21 cellular contexts compared by ENCODE assay signal in the genomic region with DNA sequence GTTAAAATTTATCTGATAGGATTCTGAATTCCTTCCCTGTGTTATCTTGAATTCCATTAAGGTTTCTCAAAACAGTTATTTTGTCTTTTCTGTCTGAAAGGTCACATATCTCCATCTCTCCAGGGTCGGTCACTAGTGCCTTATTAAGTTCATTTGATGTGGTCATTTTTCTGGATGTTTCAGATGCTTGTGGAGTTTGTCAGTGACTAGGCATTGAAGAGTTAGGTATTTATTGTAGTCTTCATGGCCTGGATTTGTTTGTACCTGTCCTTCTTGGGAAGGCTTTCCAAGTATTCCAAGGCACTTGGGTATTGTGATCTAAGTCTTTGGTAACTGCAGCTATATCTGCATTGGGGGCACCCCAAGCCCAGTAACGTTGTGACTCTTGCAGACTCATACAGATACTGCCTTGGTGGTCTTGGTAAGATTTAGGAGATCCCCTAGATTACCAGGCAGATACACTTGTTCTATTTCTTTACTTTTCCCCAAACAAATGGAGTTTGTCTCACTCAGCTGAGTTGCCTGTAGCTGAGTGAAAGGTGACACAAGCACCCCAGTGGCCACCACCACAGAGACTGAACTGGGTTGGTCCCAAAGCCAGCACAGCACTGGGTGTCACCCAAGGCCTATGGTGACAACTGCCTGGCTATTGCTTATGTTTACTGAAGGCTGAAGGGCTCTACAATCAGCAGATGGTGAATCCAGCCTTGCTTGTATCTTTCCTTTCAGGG. TPM values are rescaled to one million over a fixed set of nuclear protein-coding genes. Genes with fewer than 3 reads are reported as not detected.
DNase-seq lines count a peak whose midpoint lies in the region; ATAC-seq and TF ChIP-seq lines count a peak whose summit lies in the region.
"Had no signal": no experiment of that assay in that cellular context is flagged by ENCODE, and none has a peak within 500 bp of the region (broad histone marks: within the 10 kb centered on the region; RNA-seq: fewer than 3 reads in every experiment).

No MANE protein-coding gene starts in this region.

- H3K27me3 ChIP-seq in mammary epithelial cell (ENCODE audit: insufficient read depth, low read length): no peaks in the 10 kb centered on the region
- H3K27me3 ChIP-seq in breast epithelium: no peaks in the 10 kb centered on the region
- H3K27me3 ChIP-seq: body of pancreas, neural progenitor cell, stomach, upper lobe of right lung had no signal

- H3K27ac ChIP-seq in mammary epithelial cell (ENCODE audit: insufficient read depth, low read depth, low read length) (no peak overlapping the region), breast epithelium (no peak overlapping the region)
- H3K27ac ChIP-seq: body of pancreas, neural progenitor cell, stomach, upper lobe of right lung had no signal

- peak overlapping the region; percentile 32 for H2AFZ ChIP-seq in mammary epithelial cell (ENCODE audit: low read depth, low read length)
- H2AFZ ChIP-seq: neural progenitor cell had no signal

- DNase-seq in mammary epithelial cell: peak; percentile 69
- DNase-seq in breast epithelium (ENCODE audit: low spot score in 2 of 2): no peak
- DNase-seq in SW480 (ENCODE audit: low spot score): peak; percentile 89
- peak; percentile 77 for DNase-seq in kidney tubule cell (ENCODE audit: low spot score)
- no peak for DNase-seq in DMS 273 (lab: John Stamatoyannopoulos, UW; ENCODE audit: unreplicated experiment)
- no peak for DNase-seq in GM03348 (ENCODE audit: low spot score)
- DNase-seq: activated CD4-positive, alpha-beta T cell treated with anti-CD3 and anti-CD28 coated beads for 4 hours; activated CD8-positive, alpha-beta memory T cell treated with anti-CD3 and anti-CD28 coated beads, Interleukin-2, amount 50 U/mL, for 48 hours; activated naive CD4-positive, alpha-beta T cell treated with Interleukin-2 at 50 U/mL for 16 hours; body of pancreas; CD8-positive, alpha-beta memory T cell; NCI-H1048; NCI-H69; stomach; upper lobe of right lung had no signal

- no peaks in the 10 kb centered on the region for H3K9me3 ChIP-seq in mammary epithelial cell (replicated peaks; ENCODE audit: insufficient read depth, low read length)
- no peaks in the 10 kb centered on the region for H3K9me3 ChIP-seq in breast epithelium
- H3K9me3 ChIP-seq: body of pancreas, stomach, upper lobe of right lung had no signal

- intact Hi-C loops in mammary epithelial cell (cut with micrococcal nuclease) (loop anchor here (5.0 kb wide), 1 partner anchor 734 kb away; no protein-coding TSS in a partner anchor), breast epithelium (cut with DNase I; ENCODE audit: low total_unique reads) (loop anchor here (10.0 kb wide), 1 partner anchor 1212 kb away; no protein-coding TSS in a partner anchor)

- dilution Hi-C loops in mammary epithelial cell (cut with HindIII; ENCODE audit: low sequenced_read_pairs): no loop called here

- CTCF ChIA-PET in mammary epithelial cell (lab: Charles Lee; ENCODE audit: low non-redundant PET): interaction anchor here (0.6 to 0.7 kb wide), 2 partner anchors 19 to 78 kb away, joined by 3 to 4 read pairs; a partner anchor contains a TSS

- H3K4me2 ChIP-seq in mammary epithelial cell (ENCODE audit: insufficient read depth, low read depth, low read length): peak overlapping the region; percentile 44
- H3K4me2 ChIP-seq: neural progenitor cell had no signal

- ATAC-seq in GM21528 (IDR thresholded peaks at IDR 0.05; ENCODE audit: low FRiP score, unreplicated experiment): no peak
- no peak for ATAC-seq in GM21737 (IDR thresholded peaks at IDR 0.05; ENCODE audit: unreplicated experiment)
- ATAC-seq: body of pancreas, K562 had no signal

- no peak overlapping the region for H3K9ac ChIP-seq in mammary epithelial cell (ENCODE audit: insufficient read depth, low read length)
- H3K9ac ChIP-seq: neural progenitor cell had no signal

- TF ChIP-seq POLR2A in breast epithelium (IDR thresholded peaks at IDR 0.05): no peak

- no peaks in the 10 kb centered on the region for H4K20me1 ChIP-seq in mammary epithelial cell (ENCODE audit: insufficient read depth, low read length)

- in situ Hi-C loops in mammary epithelial cell (cut with MboI; ENCODE audit: low sequenced_read_pairs in 2 of 2): loop anchor here in 1 of 2 donors (25.0 kb wide), 1 partner anchor 749 kb away; a partner anchor contains a TSS

- H3K36me3 ChIP-seq in mammary epithelial cell (ENCODE audit: insufficient read depth, low read length): no peaks in the 10 kb centered on the region
- H3K36me3 ChIP-seq in breast epithelium: no peaks in the 10 kb centered on the region
- H3K36me3 ChIP-seq: neural progenitor cell, stomach, upper lobe of right lung had no signal

- H3K79me2 ChIP-seq in mammary epithelial cell (ENCODE audit: insufficient read depth, low read length): no peaks in the 10 kb centered on the region

- H3K4me1 ChIP-seq in mammary epithelial cell (ENCODE audit: insufficient read depth, low read length) (peaks cover 29% of the 10 kb centered on the region), breast epithelium (no peaks in the 10 kb centered on the region)
- H3K4me1 ChIP-seq: body of pancreas, neural progenitor cell, stomach, upper lobe of right lung had no signal

- H3K4me3 ChIP-seq in mammary epithelial cell (replicated peaks in 1 of 3; ENCODE audit: insufficient read depth in 1 of 3, low read depth in 2 of 3, low read length in 3 of 3) (no peak overlapping the region), breast epithelium (no peak overlapping the region)
- H3K4me3 ChIP-seq: body of pancreas, K562, neural progenitor cell, stomach, upper lobe of right lung had no signal

- no TSS peak for BruUV-seq in mammary epithelial cell (replicated peaks; lab: Mats Ljungman, UMichigan)

- TF ChIP-seq CTCF in mammary epithelial cell (conservative IDR thresholded peaks at IDR 0.05 in 1 of 2, IDR thresholded peaks at IDR 0.05 in 1 of 2; ENCODE audit: extremely low read depth in 1 of 2, insufficient read depth in 1 of 2, low read depth in 1 of 2, low read length in 2 of 2) (no peak), breast epithelium (IDR thresholded peaks at IDR 0.05) (no peak)

- WGBS in mammary epithelial cell (ENCODE audit: low coverage, missing lambda C conversion rate): 29% methylated on average over 2 of the region's 2 CpGs

RNA-seq across cellular contexts. Expression of a gene that starts 18.8 kb away (rescaled TPM):
- total RNA-seq in mammary epithelial cell (10 to 100 TPM in 1 of 2 donors, under 1 TPM in 1; 0.31 to 19.7 TPM), breast epithelium (1 to 10 TPM in 2 of 3 donors, under 1 TPM in 1; 0.96 to 5.6 (median 3.5) TPM)
- 0.42 TPM for polyA plus RNA-seq in mammary epithelial cell
- 4.1 TPM for polyA minus RNA-seq in mammary epithelial cell
- total RNA-seq: G401 had no signal

RNA-seq across cellular contexts. Expression of a gene that starts 44.1 kb away (rescaled TPM):
- total RNA-seq in mammary epithelial cell (1 to 10 TPM in 1 of 2 donors, not detected in 1; 2.2 TPM), breast epithelium (10 to 100 TPM in 1 of 3 donors, 1 to 10 TPM in 2; 7.9 to 28.3 (median 9.5) TPM)
- polyA plus RNA-seq in mammary epithelial cell: not detected
- polyA minus RNA-seq in mammary epithelial cell: not detected
- total RNA-seq: glomerular endothelial cell had no signal

Comparison
In these comparisons a context has a peak if more than half of its experiments do, and no peak if none do; other contexts are left out.
1. DNase-seq: peak in mammary epithelial cell (single experiment), SW480 (single experiment) and kidney tubule cell (single experiment); none in breast epithelium (0 of 2), DMS 273 (single experiment) and GM03348 (single experiment).